ENCODE assay signal across 9 cellular contexts in genomic region chr2:207594245-207594644, GRCh38.
"Had no signal": no experiment of that assay in that cellular context is flagged by ENCODE, and none has a peak within 500 bp of the region (broad histone marks: within the 10 kb centered on the region; RNA-seq: fewer than 3 reads in every experiment).

No MANE protein-coding gene starts in this region.

- H3K4me3 Mint-ChIP-seq: activated CD4-positive, alpha-beta T cell treated with anti-CD3 and anti-CD28 coated beads, Interleukin-2, amount 10 ng/mL, durations not matched to agents 24 days and 14 days; activated naive CD4-positive, alpha-beta T cell treated with anti-CD3 and anti-CD28 coated beads for 36 hours; stimulated activated effector memory CD8-positive, alpha-beta T cell treated with anti-CD3 and anti-CD28 coated beads, Interleukin-12 subunit alpha, Interleukin-12 subunit beta, amount 100 ng/mL, for 72 hours had no signal

- ATAC-seq: stimulated activated effector memory CD8-positive, alpha-beta T cell treated with anti-CD3 and anti-CD28 coated beads, Interleukin-12 subunit alpha, Interleukin-12 subunit beta, amount 100 ng/mL, for 72 hours had no signal

- H3K27me3 Mint-ChIP-seq: activated CD4-positive, alpha-beta T cell treated with anti-CD3 and anti-CD28 coated beads, Interleukin-2, amount 10 ng/mL, durations not matched to agents 24 days and 14 days had no signal

- H3K27ac Mint-ChIP-seq: activated CD4-positive, alpha-beta T cell treated with anti-CD3 and anti-CD28 coated beads, Interleukin-2, amount 10 ng/mL, durations not matched to agents 24 days and 14 days; activated naive CD4-positive, alpha-beta T cell treated with anti-CD3 and anti-CD28 coated beads for 36 hours; stimulated activated effector memory CD8-positive, alpha-beta T cell treated with anti-CD3 and anti-CD28 coated beads, Interleukin-12 subunit alpha, Interleukin-12 subunit beta, amount 100 ng/mL, for 72 hours had no signal

- DNase-seq: activated CD4-positive, alpha-beta T cell treated with anti-CD3 and anti-CD28 coated beads, Interleukin-2, amount 10 ng/mL, durations not matched to agents 24 days and 14 days; activated naive CD4-positive, alpha-beta T cell treated with anti-CD3 and anti-CD28 coated beads for 36 hours; central memory CD4-positive, alpha-beta T cell; effector CD8-positive, alpha-beta T cell; midbrain; posterior cingulate gyrus; small intestine; transverse colon had no signal

- H3K9me3 Mint-ChIP-seq: stimulated activated effector memory CD8-positive, alpha-beta T cell treated with anti-CD3 and anti-CD28 coated beads, Interleukin-12 subunit alpha, Interleukin-12 subunit beta, amount 100 ng/mL, for 72 hours had no signal
